ENCODE assay signal across 8 cellular contexts in genomic region chr12:52372216-52373154, GRCh38. TPM values are rescaled to one million over a fixed set of nuclear protein-coding genes. Genes with fewer than 3 reads are reported as not detected.
A peak's percentile ranks its signal among the peaks of the same experiment; 100 is the strongest.
DNase-seq lines count a peak whose midpoint lies in the region; ATAC-seq lines count a peak whose summit lies in the region.

No MANE protein-coding gene starts in this region.

- no peaks in the 10 kb centered on the region for H3K79me2 ChIP-seq in trophoblast cell (ENCODE audit: control insufficient read depth, insufficient read depth, low read length, poor library complexity)

- H3K9me3 ChIP-seq in trophoblast cell (ENCODE audit: insufficient read depth, low read depth, low read length): peaks cover 2% of the 10 kb centered on the region
- no peaks in the 10 kb centered on the region for H3K9me3 ChIP-seq in aorta (ENCODE audit: control insufficient read depth, low read length)

- no peaks in the 10 kb centered on the region for H3K4me1 ChIP-seq in trophoblast cell (ENCODE audit: control insufficient read depth in 1 of 2, insufficient read depth in 2 of 2, low read length in 2 of 2)
- no peaks in the 10 kb centered on the region for H3K4me1 ChIP-seq in aorta (ENCODE audit: control insufficient read depth in 1 of 2, insufficient read depth in 2 of 2, low read length in 2 of 2)

- no peak overlapping the region for H3K14ac ChIP-seq in trophoblast cell (ENCODE audit: low read length)

- H2BK5ac ChIP-seq in trophoblast cell (ENCODE audit: low read depth, low read length, poor library complexity): no peak overlapping the region

- ATAC-seq in aorta (ENCODE audit: low FRiP score): peak; percentile 85
- ATAC-seq in GM18873 (IDR thresholded peaks at IDR 0.05; ENCODE audit: low FRiP score, unreplicated experiment): no peak

- H3K36me3 ChIP-seq in trophoblast cell (ENCODE audit: control insufficient read depth in 1 of 2, insufficient read depth in 2 of 2, low read length in 2 of 2) (no peaks in the 10 kb centered on the region), aorta (ENCODE audit: control insufficient read depth in 1 of 2, insufficient read depth in 2 of 2, low read length in 1 of 2) (no peaks in the 10 kb centered on the region)

- H3K23ac ChIP-seq in trophoblast cell (ENCODE audit: low read length): no peak overlapping the region

- peak overlapping the region; percentile 21 for H3K4me3 ChIP-seq in trophoblast cell (ENCODE audit: low read depth, low read length)
- no peak overlapping the region for H3K4me3 ChIP-seq in aorta (ENCODE audit: low read length in 2 of 2)

- no peak overlapping the region for H4K91ac ChIP-seq in trophoblast cell (ENCODE audit: low read depth, low read length)

- no peak overlapping the region for H3K4ac ChIP-seq in trophoblast cell (ENCODE audit: low read depth, low read length)

- H4K12ac ChIP-seq in trophoblast cell (ENCODE audit: low read depth, low read length): no peak overlapping the region

- H3K4me2 ChIP-seq in trophoblast cell (ENCODE audit: low read length): no peak overlapping the region

- H2BK12ac ChIP-seq in trophoblast cell (ENCODE audit: low read length): no peak overlapping the region

- H3K79me1 ChIP-seq in trophoblast cell (ENCODE audit: low read length): no peaks in the 10 kb centered on the region

- peak; percentile 47 for DNase-seq in DMS79 treated with DMSO at 0.1 percent for 48 hours (lab: John Stamatoyannopoulos, UW)
- peak; percentile 75 for DNase-seq in M059J (ENCODE audit: low read depth)
- DNase-seq in RKO (ENCODE audit: low spot score): peak; percentile 78
- DNase-seq in activated naive CD4-positive, alpha-beta T cell treated with anti-CD3 and anti-CD28 coated beads, Interleukin-2, amount 50 U/mL, for 16 hours: peak; percentile 55
- peak; percentile 69 to 94 (median 86) for DNase-seq in head of caudate nucleus
- peak; percentile 70 to 95 for DNase-seq in trophoblast cell
- DNase-seq in aorta: peak; percentile 85 to 91

- intact Hi-C loops in head of caudate nucleus (cut with DNase I) (no loop called here), aorta (cut with DNase I) (loop anchor here (1.0 to 10.0 kb wide), 6 partner anchors 132 to 602 kb away; no protein-coding TSS in a partner anchor)

- H3K27me3 ChIP-seq in trophoblast cell (ENCODE audit: insufficient read depth, low read length) (no peaks in the 10 kb centered on the region), aorta (ENCODE audit: control insufficient read depth in 1 of 2, insufficient read depth in 2 of 2, low read length in 1 of 2) (no peaks in the 10 kb centered on the region)

- H2AK5ac ChIP-seq in trophoblast cell (ENCODE audit: low read length): no peak overlapping the region

- H3K18ac ChIP-seq in trophoblast cell (ENCODE audit: low read length): no peak overlapping the region

- no CpG with 5 or more reads among the region's 10 CpGs for WGBS in trophoblast cell (ENCODE audit: extremely low coverage, insufficient coverage, insufficient read length)
- WGBS in aorta, 2 donors: 46 to 47% methylated on average over 10 of the region's 10 CpGs

- H4K8ac ChIP-seq in trophoblast cell (ENCODE audit: low read depth, low read length): no peak overlapping the region

- no peak overlapping the region for H2AFZ ChIP-seq in trophoblast cell (ENCODE audit: insufficient read depth, low read length, poor library complexity)

- no peak overlapping the region for H2BK120ac ChIP-seq in trophoblast cell (ENCODE audit: insufficient read depth, low read length, poor library complexity)

- H3K9ac ChIP-seq in trophoblast cell (ENCODE audit: low read length): no peak overlapping the region

- H3K27ac ChIP-seq in trophoblast cell (ENCODE audit: low read depth, low read length) (no peak overlapping the region), aorta (ENCODE audit: low read depth in 1 of 2, low read length in 2 of 2) (no peak overlapping the region)

RNA-seq across cellular contexts. Expression of gene KRT85, which starts 5.2 kb away (rescaled TPM):
- not detected in 2 replicates for total RNA-seq in M059J (2014; rRNA removed; shearing (Covaris generic))
- not detected in 2 replicates for polyA plus RNA-seq in trophoblast cell (2013)
- total RNA-seq in aorta: not detected
- polyA plus RNA-seq in aorta: not detected

RNA-seq across cellular contexts. Expression of gene KRT84, which starts 13.0 kb away (rescaled TPM):
- not detected in 2 replicates for total RNA-seq in M059J (2014; rRNA removed; shearing (Covaris generic))
- polyA plus RNA-seq in trophoblast cell (2013): not detected in 2 replicates
- total RNA-seq in aorta: not detected
- not detected for polyA plus RNA-seq in aorta

RNA-seq across cellular contexts. Expression of gene KRT82, which starts 33.6 kb away (rescaled TPM):
- total RNA-seq in M059J (2014; rRNA removed; shearing (Covaris generic)): not detected in 2 replicates
- 0.01 TPM in 2 replicates for polyA plus RNA-seq in trophoblast cell (2013)
- total RNA-seq in aorta: not detected
- polyA plus RNA-seq in aorta: not detected

RNA-seq across cellular contexts. Expression of gene KRT83, which starts 51.3 kb away (rescaled TPM):
- total RNA-seq in M059J (2014; rRNA removed; shearing (Covaris generic)): 0.22 TPM in 1 of 2 replicates, not detected in the other
- not detected in 2 replicates for polyA plus RNA-seq in trophoblast cell (2013)
- not detected for total RNA-seq in aorta
- not detected for polyA plus RNA-seq in aorta
